18 cellular contexts compared by ENCODE assay signal in genomic region chr4:168472920-168473319, GRCh38. TPM values are rescaled to one million over a fixed set of nuclear protein-coding genes. Genes with fewer than 3 reads are reported as not detected.
DNase-seq lines count a peak whose midpoint lies in the region; ATAC-seq, FAIRE-seq and TF ChIP-seq lines count a peak whose summit lies in the region.
"Had no signal": no experiment of that assay in that cellular context is flagged by ENCODE, and none has a peak within 500 bp of the region (broad histone marks: within the 10 kb centered on the region; RNA-seq: fewer than 3 reads in every experiment).

No MANE protein-coding gene starts in this region.

- H3K4me3 ChIP-seq in HEK293 (ENCODE audit: low read depth, low read length) = no peak overlapping the region
- no peak overlapping the region for H3K4me3 ChIP-seq in H1 (ENCODE audit: extremely low read depth in 1 of 4, insufficient read depth in 2 of 4, low read depth in 3 of 4, low read length in 4 of 4)

- H3K9ac ChIP-seq in H1 (replicated peaks in 1 of 4; ENCODE audit: extremely low read depth in 1 of 4, low read depth in 3 of 4, low read length in 3 of 4) = no peak overlapping the region
- H3K9ac ChIP-seq: KMS-11 had no signal

- no peak overlapping the region for H2AFZ ChIP-seq in H1 (ENCODE audit: low read length)

- H3K79me2 ChIP-seq in H1 (ENCODE audit: control insufficient read depth in 1 of 2, insufficient read depth in 2 of 2, low read length in 2 of 2) = no peaks in the 10 kb centered on the region

- TF ChIP-seq POLR2A in H1 (IDR thresholded peaks at IDR 0.05; ENCODE audit: control extremely low read depth in 1 of 2, low read depth in 2 of 2, low read length in 2 of 2) = no peak

- no peak overlapping the region for H3K4ac ChIP-seq in H1 (replicated peaks; ENCODE audit: insufficient read length, low read depth, low read length)

- no peak overlapping the region for H3K4me2 ChIP-seq in H1 (ENCODE audit: insufficient read depth in 1 of 2, low read depth in 2 of 2, low read length in 2 of 2)
- H3K4me2 ChIP-seq: KMS-11 had no signal

- TF ChIP-seq RAD21 in H1 (IDR thresholded peaks at IDR 0.05 in 1 of 2, conservative IDR thresholded peaks at IDR 0.05 in 1 of 2; ENCODE audit: low read depth in 2 of 2, low read length in 2 of 2) = no peak

- no peaks in the 10 kb centered on the region for H3K27me3 Mint-ChIP-seq in stimulated activated naive CD8-positive, alpha-beta T cell treated with anti-CD3 and anti-CD28 coated beads, Interleukin-15, Interleukin-2, amounts not matched to agents 100 ng/mL and 50 ng/mL, for 24 hours
- no peaks in the 10 kb centered on the region for H3K27me3 Mint-ChIP-seq in stimulated activated naive CD8-positive, alpha-beta T cell treated with anti-CD3 and anti-CD28 coated beads, Interleukin-15, amount 100 ng/mL, for 72 hours
- H3K27me3 Mint-ChIP-seq: CD8-positive, alpha-beta memory T cell had no signal

- H3K23ac ChIP-seq in H1 (ENCODE audit: insufficient read length) = no peak overlapping the region

- no peaks in the 10 kb centered on the region for H4K20me1 ChIP-seq in H1 (replicated peaks in 1 of 2; ENCODE audit: control insufficient read depth in 1 of 2, insufficient read depth in 2 of 2, low read length in 2 of 2)

- no peak overlapping the region for H3K14ac ChIP-seq in H1 (ENCODE audit: insufficient read length)

- WGBS in H1 (ENCODE audit: extremely low coverage in 1 of 2, insufficient coverage in 1 of 2, insufficient read length in 1 of 2, insufficient replicate concordance in 2 of 2, low coverage in 1 of 2, low lambda C conversion rate in 2 of 2, missing lambda C conversion rate in 1 of 2), 2 experiments = 89% methylated on average over 2 of the region's 2 CpGs; no CpG with 5 or more reads in 1 of the 2 experiments

- no peak for ATAC-seq in stimulated activated naive CD8-positive, alpha-beta T cell treated with anti-CD3 and anti-CD28 coated beads, Interleukin-15, amount 100 ng/mL, for 72 hours
- no peak for ATAC-seq in GM18858 (IDR thresholded peaks at IDR 0.05; ENCODE audit: unreplicated experiment)

- no peak overlapping the region for H2BK20ac ChIP-seq in H1 (ENCODE audit: low read length)

- no peak for FAIRE-seq in H1 (lab: Jason Lieb, UNC)
- FAIRE-seq: A204.1, D721Med, GM12892 had no signal

- no peak overlapping the region for H2BK120ac ChIP-seq in H1 (replicated peaks; ENCODE audit: low read depth, low read length)

- H3K4me1 ChIP-seq in HEK293 (ENCODE audit: control insufficient read depth, insufficient read depth, low read length) (peaks cover 6% of the 10 kb centered on the region; the same call in 1 of the 2 replicates), H1 (replicated peaks in 1 of 4; ENCODE audit: control insufficient read depth in 3 of 4, insufficient read depth in 4 of 4, low read length in 3 of 4) (peaks cover 0 to 3% (median 0%) of the 10 kb centered on the region in 4 experiments; a peak in 1 of 7 replicates)
- H3K4me1 ChIP-seq: Caco-2 had no signal

- peaks cover 0 to 2% of the 10 kb centered on the region in 2 experiments; a peak in 1 of 3 replicates for H3K36me3 ChIP-seq in HEK293 (ENCODE audit: control insufficient read depth in 2 of 2, insufficient read depth in 1 of 2, low read length in 2 of 2)
- H3K36me3 ChIP-seq in H1 (ENCODE audit: control insufficient read depth in 2 of 4, insufficient read depth in 4 of 4, low read length in 3 of 4) = no peaks in the 10 kb centered on the region

- H4K5ac ChIP-seq in H1 (ENCODE audit: insufficient read length, low read depth, low read length) = no peak overlapping the region

- DNase-seq in stimulated activated naive CD8-positive, alpha-beta T cell treated with anti-CD3 and anti-CD28 coated beads, Interleukin-15, amount 100 ng/mL, for 72 hours = no peak
- no peak for DNase-seq in H1 (ENCODE audit: low read depth in 1 of 2, low spot score in 2 of 2)
- no peak for DNase-seq in Ammon's horn (ENCODE audit: low spot score)
- DNase-seq: ACHN; Caco-2; CD8-positive, alpha-beta memory T cell; DMS79; GDM1; GOT3; H9 had no signal

- peak overlapping the region; percentile 1 for H3K27ac Mint-ChIP-seq in stimulated activated naive CD8-positive, alpha-beta T cell treated with anti-CD3 and anti-CD28 coated beads, Interleukin-15, Interleukin-2, amounts not matched to agents 100 ng/mL and 50 ng/mL, for 24 hours
- no peak overlapping the region for H3K27ac Mint-ChIP-seq in stimulated activated naive CD8-positive, alpha-beta T cell treated with anti-CD3 and anti-CD28 coated beads, Interleukin-15, amount 100 ng/mL, for 72 hours
- H3K27ac Mint-ChIP-seq: H9 had no signal

- H2BK15ac ChIP-seq in H1 (ENCODE audit: low read length) = no peak overlapping the region

- no peak overlapping the region for H2BK5ac ChIP-seq in H1 (ENCODE audit: low read depth, low read length)

- H3K27me3 ChIP-seq in H1 (replicated peaks in 1 of 4; ENCODE audit: control insufficient read depth in 3 of 4, extremely low read depth in 1 of 4, insufficient read depth in 3 of 4, low read length in 3 of 4) = no peaks in the 10 kb centered on the region

- H3K36me3 Mint-ChIP-seq in stimulated activated naive CD8-positive, alpha-beta T cell treated with anti-CD3 and anti-CD28 coated beads, Interleukin-15, Interleukin-2, amounts not matched to agents 100 ng/mL and 50 ng/mL, for 24 hours (ENCODE audit: low read depth) = peaks cover 43% of the 10 kb centered on the region

- CTCF ChIA-PET in HEK293 (lab: Yijun Ruan, JAX) (no interaction called here), H1 (lab: Charles Lee; ENCODE audit: partially characterized antibody) (interaction anchor here (1.0 to 1.1 kb wide), 2 partner anchors 42 to 111 kb away, joined by 3 to 5 read pairs; no protein-coding TSS in a partner anchor)

- no peak for TF ChIP-seq EP300 in H1 (IDR thresholded peaks at IDR 0.05; ENCODE audit: borderline replicate concordance in 1 of 2, low read depth in 2 of 2, low read length in 2 of 2)

- H4K91ac ChIP-seq in H1 (replicated peaks; ENCODE audit: insufficient read length, low read length) = no peak overlapping the region

- H3K18ac ChIP-seq in H1 (ENCODE audit: extremely low read depth, low read length) = no peak overlapping the region

- no peak overlapping the region for H3K27ac ChIP-seq in HEK293 (ENCODE audit: extremely low read depth, low read depth, low read length)
- H3K27ac ChIP-seq in H1 (ENCODE audit: low read depth, low read length) = no peak overlapping the region
- H3K27ac ChIP-seq: C4-2B, KMS-11 had no signal

- POLR2A ChIA-PET in HEK293 (lab: Yijun Ruan, JAX) = no interaction called here
- POLR2A ChIA-PET in H1 (lab: Charles Lee; ENCODE audit: partially characterized antibody) = no interaction called here

- no peaks in the 10 kb centered on the region for H3K23me2 ChIP-seq in H1 (ENCODE audit: low read depth, low read length)

- no peak overlapping the region for H3K4me3 Mint-ChIP-seq in stimulated activated naive CD8-positive, alpha-beta T cell treated with anti-CD3 and anti-CD28 coated beads, Interleukin-15, Interleukin-2, amounts not matched to agents 100 ng/mL and 50 ng/mL, for 24 hours
- H3K4me3 Mint-ChIP-seq in stimulated activated naive CD8-positive, alpha-beta T cell treated with anti-CD3 and anti-CD28 coated beads, Interleukin-15, amount 100 ng/mL, for 72 hours = no peak overlapping the region
- H3K4me3 Mint-ChIP-seq: H9 had no signal

- H2BK12ac ChIP-seq in H1 (ENCODE audit: low read depth, low read length) = no peak overlapping the region

- no peak overlapping the region for H4K8ac ChIP-seq in H1 (ENCODE audit: extremely low read depth, insufficient read depth, low read length)

- H3K79me1 ChIP-seq in H1 (ENCODE audit: low read depth, low read length) = no peaks in the 10 kb centered on the region

- H3K56ac ChIP-seq in H1 (replicated peaks; ENCODE audit: insufficient read length, low read depth, low read length) = no peak overlapping the region

- H3K9me3 ChIP-seq in HEK293 (ENCODE audit: control insufficient read depth, insufficient read depth, low read depth, low read length) = no peaks in the 10 kb centered on the region
- no peaks in the 10 kb centered on the region for H3K9me3 ChIP-seq in H1 (ENCODE audit: insufficient read depth in 2 of 2, low read depth in 1 of 2, low read length in 1 of 2)
- H3K9me3 ChIP-seq: Caco-2 had no signal

- H2AK5ac ChIP-seq in H1 (ENCODE audit: low read depth, low read length) = no peak overlapping the region

- no peaks in the 10 kb centered on the region for H3K9me3 Mint-ChIP-seq in stimulated activated naive CD8-positive, alpha-beta T cell treated with anti-CD3 and anti-CD28 coated beads, Interleukin-15, Interleukin-2, amounts not matched to agents 100 ng/mL and 50 ng/mL, for 24 hours
- H3K9me3 Mint-ChIP-seq in stimulated activated naive CD8-positive, alpha-beta T cell treated with anti-CD3 and anti-CD28 coated beads, Interleukin-15, amount 100 ng/mL, for 72 hours = no peaks in the 10 kb centered on the region
- H3K9me3 Mint-ChIP-seq: CD8-positive, alpha-beta memory T cell; H9 had no signal

- H3K4me1 Mint-ChIP-seq in stimulated activated naive CD8-positive, alpha-beta T cell treated with anti-CD3 and anti-CD28 coated beads, Interleukin-15, Interleukin-2, amounts not matched to agents 100 ng/mL and 50 ng/mL, for 24 hours (ENCODE audit: low read depth) = peaks cover 30% of the 10 kb centered on the region
- H3K4me1 Mint-ChIP-seq in stimulated activated naive CD8-positive, alpha-beta T cell treated with anti-CD3 and anti-CD28 coated beads, Interleukin-15, amount 100 ng/mL, for 72 hours = peaks cover 39% of the 10 kb centered on the region

- TF ChIP-seq CTCF in HEK293 (tag by site-specific recombination; IDR thresholded peaks at IDR 0.05) = no peak
- TF ChIP-seq CTCF in H1 (IDR thresholded peaks at IDR 0.05; ENCODE audit: control extremely low read depth in 1 of 3, insufficient read depth in 1 of 3, low read depth in 1 of 3, low read length in 3 of 3) = no peak

RNA-seq across cellular contexts. Expression of gene DDX60L, which starts 7.4 kb away (rescaled TPM):
- total RNA-seq in H1 (2021; fragmentation: NEBNext Ultra II Directional; extraction: Animal tissue kit (Norgen Biotek cat#: 25700)) = 0.88 and 1.5 TPM in 2 replicates
- 0.66 and 0.98 TPM in 2 replicates for polyA plus RNA-seq in H1 (2011; rRNA removed)
- polyA plus RNA-seq in H1 (2011; cell fraction: cytosol; rRNA removed) = 0.88 TPM
- 0.71 TPM for polyA plus RNA-seq in H1 (2011; cell fraction: nucleus; rRNA removed)
- 0.63 to 1.3 TPM (median 1.2 TPM) in 4 replicates for polyA plus RNA-seq in H1 (2012, experiment 1 of 2)
- not detected for polyA plus RNA-seq in H1 (2012, experiment 2 of 2)
- 0.83 TPM for polyA plus RNA-seq in H1 (2013, experiment 1 of 2)
- 0.61 TPM for polyA plus RNA-seq in H1 (2013, experiment 2 of 2)
- polyA minus RNA-seq in H1 (2011; rRNA and poly(A)+ RNA removed) = 1.1 and 3.1 TPM in 2 replicates
- 3.6 TPM for polyA minus RNA-seq in H1 (2011; cell fraction: cytosol; rRNA and poly(A)+ RNA removed)
- 5.2 TPM for polyA minus RNA-seq in H1 (2011; cell fraction: nucleus; rRNA and poly(A)+ RNA removed)

RNA-seq across cellular contexts. Expression of gene PALLD, which starts 23.9 kb away (rescaled TPM):
- 25.0 and 26.7 TPM in 2 replicates for total RNA-seq in H1 (2021; fragmentation: NEBNext Ultra II Directional; extraction: Animal tissue kit (Norgen Biotek cat#: 25700))
- polyA plus RNA-seq in H1 (2011; rRNA removed) = 7.0 and 10.5 TPM in 2 replicates
- 8.3 TPM for polyA plus RNA-seq in H1 (2011; cell fraction: cytosol; rRNA removed)
- polyA plus RNA-seq in H1 (2011; cell fraction: nucleus; rRNA removed) = 27.3 TPM
- polyA plus RNA-seq in H1 (2012, experiment 1 of 2) = 19.4 to 32.9 TPM (median 24.7 TPM) in 4 replicates
- 4.0 TPM for polyA plus RNA-seq in H1 (2012, experiment 2 of 2)
- 9.5 TPM for polyA plus RNA-seq in H1 (2013, experiment 1 of 2)
- polyA plus RNA-seq in H1 (2013, experiment 2 of 2) = 9.3 TPM
- polyA minus RNA-seq in H1 (2011; rRNA and poly(A)+ RNA removed) = 25.4 and 27.2 TPM in 2 replicates
- polyA minus RNA-seq in H1 (2011; cell fraction: cytosol; rRNA and poly(A)+ RNA removed) = 18.6 TPM
- polyA minus RNA-seq in H1 (2011; cell fraction: nucleus; rRNA and poly(A)+ RNA removed) = 36.2 TPM
